7 cellular contexts compared by ENCODE assay signal in genomic region chr11:63973912-63974258, GRCh38. TPM values are rescaled to one million over a fixed set of nuclear protein-coding genes. Genes with fewer than 3 reads are reported as not detected.
A peak's percentile ranks its signal among the peaks of the same experiment; 100 is the strongest.
DNase-seq lines count a peak whose midpoint lies in the region; TF ChIP-seq lines count a peak whose summit lies in the region.
"Not testable (repeated sequence)": the region's sequence is repeated elsewhere in the genome, so short reads cannot be mapped to it uniquely, and the experiment has no call there.

No MANE protein-coding gene starts in this region.

- H3K9me2 ChIP-seq in OCI-LY7 (ENCODE audit: insufficient read depth, low read length) = not testable (repeated sequence)

- H3K4me1 ChIP-seq in OCI-LY7 (ENCODE audit: insufficient read depth, low read length, poor library complexity, severe bottlenecking) = peaks cover 15% of the 10 kb centered on the region
- peaks cover 14 to 15% of the 10 kb centered on the region in 2 donors for H3K4me1 ChIP-seq in ascending aorta
- peaks cover 26 to 44% (median 43%) of the 10 kb centered on the region in 4 donors for H3K4me1 ChIP-seq in esophagus muscularis mucosa
- peaks cover 33% of the 10 kb centered on the region for H3K4me1 ChIP-seq in mononuclear cell (ENCODE audit: insufficient read depth, low read length)
- H3K4me1 ChIP-seq in spleen = peaks cover 17 to 39% (median 31%) of the 10 kb centered on the region in 6 donors

- H3K4me3 ChIP-seq in GM08714 (ENCODE audit: low read length) = peak overlapping the region; percentile 31; the same call in 1 of the 2 replicates
- peak overlapping the region; percentile 36 for H3K4me3 ChIP-seq in OCI-LY7 (ENCODE audit: low read depth, low read length, poor library complexity, severe bottlenecking)
- peak overlapping the region; percentile 33 to 96 for H3K4me3 ChIP-seq in ascending aorta
- H3K4me3 ChIP-seq in esophagus muscularis mucosa = peak overlapping the region; percentile 67 to 96 (median 90)
- H3K4me3 ChIP-seq in mononuclear cell (ENCODE audit: low read length) = peak overlapping the region; percentile 99
- H3K4me3 ChIP-seq in spleen = peak overlapping the region in 5 of 8 donors; percentile 91 to 99 (median 96)

- not testable (repeated sequence) for TF ChIP-seq POLR2A in esophagus muscularis mucosa (IDR thresholded peaks at IDR 0.05; ENCODE audit: low read depth); spleen (IDR thresholded peaks at IDR 0.05)

- peak overlapping the region; percentile 59; the same call in 1 of the 2 replicates for H2AFZ ChIP-seq in OCI-LY7 (ENCODE audit: low read length)

- not testable (repeated sequence) for DNase-seq in OCI-LY7 (ENCODE audit: low spot score); activated CD4-positive, alpha-beta T cell treated with anti-CD3 and anti-CD28 coated beads, Interleukin-2, amount 10 ng/mL, durations not matched to agents 7 days and 5 days; ascending aorta (ENCODE audit: low spot score in 2 of 2); esophagus muscularis mucosa (ENCODE audit: extremely low spot score); spleen

- H3K4me2 ChIP-seq in OCI-LY7 (ENCODE audit: low read length) = not testable (repeated sequence)

- not testable (repeated sequence) for H3K9me3 ChIP-seq in OCI-LY7 (ENCODE audit: low read length); ascending aorta; esophagus muscularis mucosa; mononuclear cell (ENCODE audit: low read depth, low read length); spleen

- H3K36me3 ChIP-seq in OCI-LY7 (ENCODE audit: insufficient read depth, low read length) = peaks cover 19% of the 10 kb centered on the region
- H3K36me3 ChIP-seq in ascending aorta = not testable (repeated sequence)
- H3K36me3 ChIP-seq in esophagus muscularis mucosa = peaks cover 5 to 17% (median 10%) of the 10 kb centered on the region in 4 donors
- peaks cover 0 to 17% (median 2%) of the 10 kb centered on the region in 6 donors for H3K36me3 ChIP-seq in spleen

- not testable (repeated sequence) for TF ChIP-seq CTCF in OCI-LY7 (conservative IDR thresholded peaks at IDR 0.05; ENCODE audit: low read length); ascending aorta (IDR thresholded peaks at IDR 0.05); esophagus muscularis mucosa (IDR thresholded peaks at IDR 0.05); spleen (IDR thresholded peaks at IDR 0.05 in 8 of 11, conservative IDR thresholded peaks at IDR 0.05 in 3 of 11)

- H3K27ac Mint-ChIP-seq in activated CD4-positive, alpha-beta T cell treated with anti-CD3 and anti-CD28 coated beads, Interleukin-2, amount 10 ng/mL, durations not matched to agents 7 days and 5 days = peak overlapping the region; percentile 98

- intact Hi-C loops in OCI-LY7 (cut with micrococcal nuclease; ENCODE audit: unreplicated experiment) = loop anchor here (1.0 to 10.0 kb wide), 2 partner anchors 136 to 331 kb away; partner anchors contain the start of genes CATSPERZ and ESRRA
- intact Hi-C loops in ascending aorta (cut with DNase I) = loop anchor here (1.0 to 2.0 kb wide), 2 partner anchors 12 to 35 kb away; partner anchors contain the start of genes NAA40 and OTUB1
- intact Hi-C loops in esophagus muscularis mucosa (cut with DNase I); spleen (cut with DNase I; ENCODE audit: low total_unique reads): not testable (repeated sequence)

- not testable (repeated sequence) for H4K20me1 ChIP-seq in OCI-LY7 (ENCODE audit: insufficient read depth, low read length)

- H3K27ac ChIP-seq in OCI-LY7 (ENCODE audit: low read depth, low read length, poor library complexity, severe bottlenecking) = peak overlapping the region; percentile 29
- H3K27ac ChIP-seq in ascending aorta = not testable (repeated sequence)
- peak overlapping the region in 1 of 4 donors; percentile 92 for H3K27ac ChIP-seq in esophagus muscularis mucosa (replicated peaks in 1 of 4)
- peak overlapping the region in 4 of 8 donors; percentile 93 to 98 (median 97) for H3K27ac ChIP-seq in spleen

- peaks cover 26% of the 10 kb centered on the region for H3K4me1 Mint-ChIP-seq in activated CD4-positive, alpha-beta T cell treated with anti-CD3 and anti-CD28 coated beads, Interleukin-2, amount 10 ng/mL, durations not matched to agents 7 days and 5 days

- not testable (repeated sequence) for H3K27me3 ChIP-seq in ascending aorta; esophagus muscularis mucosa; mononuclear cell (ENCODE audit: insufficient read depth, low read length)
- H3K27me3 ChIP-seq in spleen (replicated peaks in 1 of 7) = peaks cover 0 to 13% (median 0%) of the 10 kb centered on the region in 7 donors

- WGBS in esophagus muscularis mucosa = 72% methylated on average over 18 of the region's 18 CpGs
- WGBS in spleen, 5 donors = 66 to 73% (median 67%) methylated on average over 18 of the region's 18 CpGs

- peaks cover 25% of the 10 kb centered on the region for H3K36me3 Mint-ChIP-seq in activated CD4-positive, alpha-beta T cell treated with anti-CD3 and anti-CD28 coated beads, Interleukin-2, amount 10 ng/mL, durations not matched to agents 7 days and 5 days (ENCODE audit: low read depth)

- POLR2A ChIA-PET in OCI-LY7 (lab: Charles Lee); activated CD4-positive, alpha-beta T cell treated with anti-CD3 and anti-CD28 coated beads, Interleukin-2, amount 10 ng/mL, durations not matched to agents 7 days and 5 days (lab: Charles Lee): not testable (repeated sequence)

- not testable (repeated sequence) for H3K9me3 Mint-ChIP-seq in activated CD4-positive, alpha-beta T cell treated with anti-CD3 and anti-CD28 coated beads, Interleukin-2, amount 10 ng/mL, durations not matched to agents 7 days and 5 days

- peaks cover 33% of the 10 kb centered on the region for H3K79me2 ChIP-seq in OCI-LY7 (ENCODE audit: insufficient read depth, low read depth, low read length)

- BruUV-seq in OCI-LY7 (replicated peaks; lab: Mats Ljungman, UMichigan) = not testable (repeated sequence)

- not testable (repeated sequence) for H3K27me3 Mint-ChIP-seq in activated CD4-positive, alpha-beta T cell treated with anti-CD3 and anti-CD28 coated beads, Interleukin-2, amount 10 ng/mL, durations not matched to agents 7 days and 5 days

- H3K4me3 Mint-ChIP-seq in activated CD4-positive, alpha-beta T cell treated with anti-CD3 and anti-CD28 coated beads, Interleukin-2, amount 10 ng/mL, durations not matched to agents 7 days and 5 days = peak overlapping the region; percentile 100

- TF ChIP-seq EP300 in esophagus muscularis mucosa (IDR thresholded peaks at IDR 0.05) = not testable (repeated sequence)

- CTCF ChIA-PET in OCI-LY7 (lab: Charles Lee; ENCODE audit: unreplicated experiment) = not testable (repeated sequence)
- CTCF ChIA-PET in activated CD4-positive, alpha-beta T cell treated with anti-CD3 and anti-CD28 coated beads, Interleukin-2, amount 10 ng/mL, durations not matched to agents 7 days and 5 days (lab: Charles Lee) = interaction anchor here (0.7 to 1.8 kb wide), 3 partner anchors 11 to 137 kb away, joined by 3 to 5 read pairs (median 3); no protein-coding TSS in a partner anchor

RNA-seq across cellular contexts. Expression of gene COX8A, which starts 0.5 kb away (rescaled TPM):
- 523 and 811 TPM in 2 replicates for total RNA-seq in OCI-LY7 (2014; rRNA removed; shearing (Covaris generic))
- total RNA-seq in OCI-LY7 (2022) (373 and 448 TPM in 2 replicates), ascending aorta (520 TPM), esophagus muscularis mucosa (100 to 1,000 TPM; 393 to 518 (median 445) TPM), mononuclear cell (173 TPM), spleen (100 to 1,000 TPM; 181 to 531 (median 217) TPM)
- total RNA-seq in activated CD4-positive, alpha-beta T cell treated with anti-CD3 and anti-CD28 coated beads, Interleukin-2, amount 10 ng/mL, durations not matched to agents 7 days and 5 days = 100 to 1,000 TPM; 451 to 462 TPM
- 100 to 1,000 TPM; 340 to 698 (median 481) TPM for polyA plus RNA-seq in spleen

RNA-seq across cellular contexts. Expression of gene OTUB1, which starts 12.4 kb away (rescaled TPM):
- total RNA-seq in OCI-LY7 (2014; rRNA removed; shearing (Covaris generic)) = 51.9 and 72.4 TPM in 2 replicates
- total RNA-seq in OCI-LY7 (2022) (88.1 and 88.5 TPM in 2 replicates), ascending aorta (89.4 TPM), esophagus muscularis mucosa (10 to 100 TPM; 57.7 to 70.5 (median 65.4) TPM), mononuclear cell (33.6 TPM), spleen (10 to 100 TPM; 56.1 to 65.8 (median 58.8) TPM)
- 100 to 1,000 TPM in 1 of 2 experiments, 10 to 100 TPM in 1; 94.8 to 102 TPM for total RNA-seq in activated CD4-positive, alpha-beta T cell treated with anti-CD3 and anti-CD28 coated beads, Interleukin-2, amount 10 ng/mL, durations not matched to agents 7 days and 5 days
- polyA plus RNA-seq in spleen = 10 to 100 TPM; 65.5 to 89.7 (median 83.5) TPM

RNA-seq across cellular contexts. Expression of gene NAA40, which starts 35.1 kb away (rescaled TPM):
- total RNA-seq in OCI-LY7 (2014; rRNA removed; shearing (Covaris generic)) = 24.5 and 34.5 TPM in 2 replicates
- 45.1 and 45.5 TPM in 2 replicates for total RNA-seq in OCI-LY7 (2022)
- total RNA-seq in activated CD4-positive, alpha-beta T cell treated with anti-CD3 and anti-CD28 coated beads, Interleukin-2, amount 10 ng/mL, durations not matched to agents 7 days and 5 days = 10 to 100 TPM; 30.4 to 33.6 TPM
- 3.1 TPM for total RNA-seq in ascending aorta
- total RNA-seq in esophagus muscularis mucosa = 1 to 10 TPM; 3.8 to 8.8 (median 8.0) TPM
- 5.2 TPM for total RNA-seq in mononuclear cell
- total RNA-seq in spleen = 10 to 100 TPM; 27.2 to 45.4 (median 35.9) TPM
- polyA plus RNA-seq in spleen = 10 to 100 TPM; 12.1 to 21.4 (median 19.8) TPM

RNA-seq across cellular contexts. Expression of gene RCOR2, which starts 56.9 kb away (rescaled TPM):
- total RNA-seq in OCI-LY7 (2014; rRNA removed; shearing (Covaris generic)) = 2.1 and 2.4 TPM in 2 replicates
- total RNA-seq in OCI-LY7 (2022) = 2.4 and 3.2 TPM in 2 replicates
- under 1 TPM; 0.12 to 0.40 TPM for total RNA-seq in activated CD4-positive, alpha-beta T cell treated with anti-CD3 and anti-CD28 coated beads, Interleukin-2, amount 10 ng/mL, durations not matched to agents 7 days and 5 days
- total RNA-seq in ascending aorta = not detected
- total RNA-seq in esophagus muscularis mucosa = under 1 TPM in 3 of 4 donors, not detected in 1; 0.40 to 0.45 (median 0.42) TPM
- not detected for total RNA-seq in mononuclear cell
- under 1 TPM in 5 of 7 donors, not detected in 2; 0.17 to 0.52 (median 0.26) TPM for total RNA-seq in spleen
- polyA plus RNA-seq in spleen = under 1 TPM; 0.07 to 0.18 (median 0.10) TPM

Comparison
In these comparisons a context has a peak if more than half of its experiments do, and no peak if none do; other contexts are left out.
1. H3K4me3 ChIP-seq: peak in every context shown above with its lines; median percentile 99 in mononuclear cell; 96 in spleen; 90 in esophagus muscularis mucosa; 64 in ascending aorta; 36 in OCI-LY7; 31 in GM08714.